In genomic region chr9:37921168-37921510, GRCh38 we compare ENCODE assay signal across 15 cellular contexts. TPM values are rescaled to one million over a fixed set of nuclear protein-coding genes. Genes with fewer than 3 reads are reported as not detected.
A peak's percentile ranks its signal among the peaks of the same experiment; 100 is the strongest.
DNase-seq lines count a peak whose midpoint lies in the region; ATAC-seq, FAIRE-seq and TF ChIP-seq lines count a peak whose summit lies in the region.
"Had no signal": no experiment of that assay in that cellular context is flagged by ENCODE, and none has a peak within 500 bp of the region (broad histone marks: within the 10 kb centered on the region; RNA-seq: fewer than 3 reads in every experiment).

No MANE protein-coding gene starts in this region.

- DNase-seq in MCF 10A (ENCODE audit: unreplicated experiment): no peak
- DNase-seq in breast epithelium (ENCODE audit: low spot score in 2 of 2): no peak
- no peak for DNase-seq in H1 (ENCODE audit: low read depth in 1 of 2, low spot score in 2 of 2)
- peak; percentile 36 for DNase-seq in upper lobe of right lung
- no peak for DNase-seq in activated CD4-positive, alpha-beta T cell treated with anti-CD3 and anti-CD28 coated beads, Interleukin-2, amount 50 U/mL, for 4 hours
- no peak for DNase-seq in DMS 273 treated with DMSO at 0.1 percent for 48 hours (lab: John Stamatoyannopoulos, UW)
- no peak for DNase-seq in activated naive CD4-positive, alpha-beta T cell treated with anti-CD3 and anti-CD28 coated beads, Interleukin-2, amount 10 ng/mL, durations not matched to agents 7 days and 5 days
- DNase-seq: C1 segment of cervical spinal cord, DMS153, H7, NCI-H1436 treated with DMSO at 0.1 percent for 48 hours, NCI-H2081, NCI-H226 had no signal

- no peak overlapping the region for H3K18ac ChIP-seq in H1 (ENCODE audit: extremely low read depth, low read length)

- H3K9me3 ChIP-seq in breast epithelium (no peaks in the 10 kb centered on the region), H1 (ENCODE audit: insufficient read depth in 2 of 2, low read depth in 1 of 2, low read length in 1 of 2) (no peaks in the 10 kb centered on the region), upper lobe of right lung (no peaks in the 10 kb centered on the region)

- H3K14ac ChIP-seq in H1 (ENCODE audit: insufficient read length): no peak overlapping the region

- H3K27me3 ChIP-seq in breast epithelium: no peaks in the 10 kb centered on the region
- H3K27me3 ChIP-seq in H1 (replicated peaks in 1 of 4; ENCODE audit: control insufficient read depth in 3 of 4, extremely low read depth in 1 of 4, insufficient read depth in 3 of 4, low read length in 3 of 4): no peaks in the 10 kb centered on the region
- H3K27me3 ChIP-seq in upper lobe of right lung: no peaks in the 10 kb centered on the region

- H4K5ac ChIP-seq in H1 (ENCODE audit: insufficient read length, low read depth, low read length): no peak overlapping the region

- no peak overlapping the region for H3K4me3 ChIP-seq in breast epithelium
- no peak overlapping the region for H3K4me3 ChIP-seq in H1 (ENCODE audit: extremely low read depth in 1 of 4, insufficient read depth in 2 of 4, low read depth in 3 of 4, low read length in 4 of 4)
- H3K4me3 ChIP-seq in upper lobe of right lung: no peak overlapping the region

- peak overlapping the region in 1 of 2 donors; percentile 41 for H3K27ac ChIP-seq in breast epithelium
- no peak overlapping the region for H3K27ac ChIP-seq in H1 (ENCODE audit: low read depth, low read length)
- no peak overlapping the region for H3K27ac ChIP-seq in upper lobe of right lung

- no peak overlapping the region for H2AK5ac ChIP-seq in H1 (ENCODE audit: low read depth, low read length)

- H2BK15ac ChIP-seq in H1 (ENCODE audit: low read length): 0 out of 2 replicates have a peak overlapping the region, but pooled peaks have one; percentile 72

- H3K9me3 Mint-ChIP-seq in MCF 10A (ENCODE audit: unreplicated experiment) (no peaks in the 10 kb centered on the region), nephron (no peaks in the 10 kb centered on the region)
- no peaks in the 10 kb centered on the region for H3K9me3 Mint-ChIP-seq in activated naive CD4-positive, alpha-beta T cell treated with anti-CD3 and anti-CD28 coated beads, Interleukin-2, amount 10 ng/mL, durations not matched to agents 7 days and 5 days

- H3K4me2 ChIP-seq in H1 (ENCODE audit: insufficient read depth in 1 of 2, low read depth in 2 of 2, low read length in 2 of 2): no peak overlapping the region

- no peak overlapping the region for H2AFZ ChIP-seq in H1 (ENCODE audit: low read length)

- H3K36me3 Mint-ChIP-seq in MCF 10A (ENCODE audit: insufficient read depth, unreplicated experiment) (peaks cover 19% of the 10 kb centered on the region), nephron (ENCODE audit: low read depth) (no peaks in the 10 kb centered on the region)
- H3K36me3 Mint-ChIP-seq in activated naive CD4-positive, alpha-beta T cell treated with anti-CD3 and anti-CD28 coated beads, Interleukin-2, amount 10 ng/mL, durations not matched to agents 7 days and 5 days: no peaks in the 10 kb centered on the region

- no peak overlapping the region for H3K23ac ChIP-seq in H1 (ENCODE audit: insufficient read length)

- no peak overlapping the region for H4K8ac ChIP-seq in H1 (ENCODE audit: extremely low read depth, insufficient read depth, low read length)

- H3K4me3 Mint-ChIP-seq in MCF 10A (ENCODE audit: unreplicated experiment): no peak overlapping the region
- no peak overlapping the region for H3K4me3 Mint-ChIP-seq in nephron
- H3K4me3 Mint-ChIP-seq in activated naive CD4-positive, alpha-beta T cell treated with anti-CD3 and anti-CD28 coated beads, Interleukin-2, amount 10 ng/mL, durations not matched to agents 7 days and 5 days: no peak overlapping the region

- H3K4me1 Mint-ChIP-seq in MCF 10A (ENCODE audit: insufficient read depth, unreplicated experiment): peaks cover 18% of the 10 kb centered on the region
- H3K4me1 Mint-ChIP-seq in nephron: peaks cover 69% of the 10 kb centered on the region
- no peaks in the 10 kb centered on the region for H3K4me1 Mint-ChIP-seq in activated naive CD4-positive, alpha-beta T cell treated with anti-CD3 and anti-CD28 coated beads, Interleukin-2, amount 10 ng/mL, durations not matched to agents 7 days and 5 days

- intact Hi-C loops in MCF 10A (cut with micrococcal nuclease): loop anchor here (1.0 to 5.0 kb wide), 2 partner anchors 86 to 148 kb away; partner anchors contain the start of gene SHB
- intact Hi-C loops in breast epithelium (cut with DNase I; ENCODE audit: low total_unique reads): no loop called here
- intact Hi-C loops in upper lobe of right lung (cut with DNase I): no loop called here

- H2BK12ac ChIP-seq in H1 (ENCODE audit: low read depth, low read length): 0 out of 2 replicates have a peak overlapping the region, but pooled peaks have one; percentile 27

- H3K4me1 ChIP-seq in breast epithelium (no peaks in the 10 kb centered on the region), H1 (replicated peaks in 1 of 4; ENCODE audit: control insufficient read depth in 3 of 4, insufficient read depth in 4 of 4, low read length in 3 of 4) (peaks cover 0 to 35% (median 14%) of the 10 kb centered on the region in 4 experiments; a peak in 5 of 7 replicates), upper lobe of right lung (peaks cover 20% of the 10 kb centered on the region)

- H3K4ac ChIP-seq in H1 (replicated peaks; ENCODE audit: insufficient read length, low read depth, low read length): no peak overlapping the region

- no peak overlapping the region for H3K9ac ChIP-seq in H1 (replicated peaks in 1 of 4; ENCODE audit: extremely low read depth in 1 of 4, low read depth in 3 of 4, low read length in 3 of 4)

- ATAC-seq in upper lobe of right lung: no peak

- no peak for TF ChIP-seq EP300 in H1 (IDR thresholded peaks at IDR 0.05; ENCODE audit: borderline replicate concordance in 1 of 2, low read depth in 2 of 2, low read length in 2 of 2)

- POLR2A ChIA-PET in MCF 10A (lab: Yijun Ruan, JAX) (interaction anchor here (0.6 to 2.3 kb wide), 8 partner anchors 16 to 439 kb away, joined by 3 to 13 read pairs (median 5); partner anchors contain the start of gene SHB), H1 (lab: Charles Lee; ENCODE audit: partially characterized antibody) (interaction anchor here (0.9 to 1.9 kb wide), 2 partner anchors 10 to 96 kb away, joined by 3 to 6 read pairs; no protein-coding TSS in a partner anchor)

- TF ChIP-seq CTCF in MCF 10A (IDR thresholded peaks at IDR 0.05; ENCODE audit: unreplicated experiment) (no peak), breast epithelium (IDR thresholded peaks at IDR 0.05) (no peak), H1 (IDR thresholded peaks at IDR 0.05; ENCODE audit: control extremely low read depth in 1 of 3, insufficient read depth in 1 of 3, low read depth in 1 of 3, low read length in 3 of 3) (no peak), nephron (IDR thresholded peaks at IDR 0.05; ENCODE audit: unreplicated experiment in 3 of 3) (no peak), upper lobe of right lung (IDR thresholded peaks at IDR 0.05) (no peak)

- no peak for TF ChIP-seq RAD21 in H1 (IDR thresholded peaks at IDR 0.05 in 1 of 2, conservative IDR thresholded peaks at IDR 0.05 in 1 of 2; ENCODE audit: low read depth in 2 of 2, low read length in 2 of 2)

- WGBS in H1 (ENCODE audit: extremely low coverage in 1 of 2, insufficient coverage in 1 of 2, insufficient read length in 1 of 2, insufficient replicate concordance in 2 of 2, low coverage in 1 of 2, low lambda C conversion rate in 2 of 2, missing lambda C conversion rate in 1 of 2), 2 experiments: 93% methylated on average over 7 of the region's 7 CpGs; no CpG with 5 or more reads in 1 of the 2 experiments

- H4K20me1 ChIP-seq in H1 (replicated peaks in 1 of 2; ENCODE audit: control insufficient read depth in 1 of 2, insufficient read depth in 2 of 2, low read length in 2 of 2): no peaks in the 10 kb centered on the region

- no peaks in the 10 kb centered on the region for H3K79me2 ChIP-seq in H1 (ENCODE audit: control insufficient read depth in 1 of 2, insufficient read depth in 2 of 2, low read length in 2 of 2)

- H3K56ac ChIP-seq in H1 (replicated peaks; ENCODE audit: insufficient read length, low read depth, low read length): no peak overlapping the region

- H2BK5ac ChIP-seq in H1 (ENCODE audit: low read depth, low read length): no peak overlapping the region

- no peak overlapping the region for H4K91ac ChIP-seq in H1 (replicated peaks; ENCODE audit: insufficient read length, low read length)

- no peak for FAIRE-seq in H1 (lab: Jason Lieb, UNC)
- FAIRE-seq: A204.1 had no signal

- H2BK120ac ChIP-seq in H1 (replicated peaks; ENCODE audit: low read depth, low read length): no peak overlapping the region

- no peaks in the 10 kb centered on the region for H3K27me3 Mint-ChIP-seq in MCF 10A (ENCODE audit: insufficient read depth, unreplicated experiment)
- H3K27me3 Mint-ChIP-seq in nephron (ENCODE audit: low read depth): peaks cover 8% of the 10 kb centered on the region
- H3K27me3 Mint-ChIP-seq in activated naive CD4-positive, alpha-beta T cell treated with anti-CD3 and anti-CD28 coated beads, Interleukin-2, amount 10 ng/mL, durations not matched to agents 7 days and 5 days: peaks cover 3% of the 10 kb centered on the region

- H3K27ac Mint-ChIP-seq in MCF 10A (ENCODE audit: low read depth, unreplicated experiment): peak overlapping the region; percentile 85
- peak overlapping the region in 2 of 3 experiments; percentile 55 to 58 for H3K27ac Mint-ChIP-seq in nephron
- no peak overlapping the region for H3K27ac Mint-ChIP-seq in activated naive CD4-positive, alpha-beta T cell treated with anti-CD3 and anti-CD28 coated beads, Interleukin-2, amount 10 ng/mL, durations not matched to agents 7 days and 5 days

- peaks cover 2% of the 10 kb centered on the region; the same call in 1 of the 2 replicates for H3K79me1 ChIP-seq in H1 (ENCODE audit: low read depth, low read length)

- CTCF ChIA-PET in MCF 10A (lab: Yijun Ruan, JAX) (interaction anchor here (0.6 to 5.3 kb wide), 41 partner anchors 8 to 728 kb away, joined by 3 to 59 read pairs (median 5); partner anchors contain the start of gene SHB), H1 (lab: Charles Lee; ENCODE audit: partially characterized antibody) (interaction anchor here (0.9 to 1.7 kb wide), 5 partner anchors 16 to 439 kb away, joined by 3 read pairs; no protein-coding TSS in a partner anchor)
- CTCF ChIA-PET in activated naive CD4-positive, alpha-beta T cell treated with anti-CD3 and anti-CD28 coated beads, Interleukin-2, amount 10 ng/mL, durations not matched to agents 7 days and 5 days (lab: Charles Lee): interaction anchor here (1.7 kb wide), 1 partner anchor 7 kb away, joined by 5 read pairs; no protein-coding TSS in a partner anchor

- TF ChIP-seq POLR2A in breast epithelium (IDR thresholded peaks at IDR 0.05): no peak
- TF ChIP-seq POLR2A in H1 (IDR thresholded peaks at IDR 0.05; ENCODE audit: control extremely low read depth in 1 of 2, low read depth in 2 of 2, low read length in 2 of 2): no peak

- BruUV-seq in MCF 10A (replicated peaks; lab: Mats Ljungman, UMichigan): no TSS peak

- no peaks in the 10 kb centered on the region for H3K23me2 ChIP-seq in H1 (ENCODE audit: low read depth, low read length)

- H3K36me3 ChIP-seq in breast epithelium (no peaks in the 10 kb centered on the region), H1 (ENCODE audit: control insufficient read depth in 2 of 4, insufficient read depth in 4 of 4, low read length in 3 of 4) (no peaks in the 10 kb centered on the region; a peak in 1 of 8 replicates), upper lobe of right lung (no peaks in the 10 kb centered on the region)

- no peak overlapping the region for H2BK20ac ChIP-seq in H1 (ENCODE audit: low read length)

RNA-seq across cellular contexts. Expression of gene SLC25A51, which starts 17.2 kb away (rescaled TPM):
- total RNA-seq in MCF 10A (2022) (29.6 and 30.3 TPM in 2 replicates), breast epithelium (10 to 100 TPM; 22.5 to 43.7 (median 30.8) TPM), upper lobe of right lung (24.5 TPM)
- total RNA-seq in H1 (2021; fragmentation: NEBNext Ultra II Directional; extraction: Animal tissue kit (Norgen Biotek cat#: 25700)): 14.5 and 16.8 TPM in 2 replicates
- polyA plus RNA-seq in H1 (2011; rRNA removed): 5.4 and 8.0 TPM in 2 replicates
- 6.3 TPM for polyA plus RNA-seq in H1 (2011; cell fraction: cytosol; rRNA removed)
- polyA plus RNA-seq in H1 (2011; cell fraction: nucleus; rRNA removed): 6.7 TPM
- 5.5 to 7.7 TPM (median 6.4 TPM) in 4 replicates for polyA plus RNA-seq in H1 (2012, experiment 1 of 2)
- polyA plus RNA-seq in H1 (2012, experiment 2 of 2): 1.9 TPM
- polyA plus RNA-seq in H1 (2013, experiment 1 of 2): 8.0 TPM
- 7.4 TPM for polyA plus RNA-seq in H1 (2013, experiment 2 of 2)
- 37.8 and 43.4 TPM in 2 replicates for polyA minus RNA-seq in H1 (2011; rRNA and poly(A)+ RNA removed)
- 11.3 TPM for polyA minus RNA-seq in H1 (2011; cell fraction: cytosol; rRNA and poly(A)+ RNA removed)
- 28.6 TPM for polyA minus RNA-seq in H1 (2011; cell fraction: nucleus; rRNA and poly(A)+ RNA removed)
